In genomic region chr10:97426776-97427570, GRCh38 we compare ENCODE assay signal across 8 cellular contexts. TPM values are rescaled to one million over a fixed set of nuclear protein-coding genes. Genes with fewer than 3 reads are reported as not detected.
DNase-seq lines count a peak whose midpoint lies in the region; ATAC-seq and TF ChIP-seq lines count a peak whose summit lies in the region.

No MANE protein-coding gene starts in this region.

- intact Hi-C loops in breast epithelium (cut with DNase I; ENCODE audit: low total_unique reads) = no loop called here

- peak overlapping the region; percentile 82 to 100 (median 92) for H3K4me3 ChIP-seq in BLaER1 treated with 17β-estradiol and CSF1 and Interleukin-3, amounts not matched to agents 10 nM and 100 nM
- H3K4me3 ChIP-seq in breast epithelium = peak overlapping the region; percentile 78 to 95 (median 89)
- peak overlapping the region; percentile 85 for H3K4me3 ChIP-seq in urinary bladder (ENCODE audit: low read depth, low read length)

- DNase-seq in NAMALWA (ENCODE audit: low spot score) (peak; percentile 34), breast epithelium (ENCODE audit: low spot score in 2 of 2) (no peak), lung microvascular endothelial cell (ENCODE audit: low read depth in 2 of 2) (peak; percentile 19 to 42), anterior cingulate cortex (lab: John Stamatoyannopoulos, UW) (no peak)

- peak overlapping the region; percentile 89 to 97 (median 94) for H3K9ac ChIP-seq in BLaER1 treated with 17β-estradiol and CSF1 and Interleukin-3, amounts not matched to agents 10 nM and 100 nM

- peaks cover 33 to 55% (median 50%) of the 10 kb centered on the region in 11 experiments; a peak in 21 of 22 replicates for H4K20me1 ChIP-seq in BLaER1 treated with 17β-estradiol and CSF1 and Interleukin-3, amounts not matched to agents 10 nM and 100 nM

- H3K36me3 ChIP-seq in BLaER1 treated with 17β-estradiol and CSF1 and Interleukin-3, amounts not matched to agents 10 nM and 100 nM = peaks cover 38 to 53% (median 52%) of the 10 kb centered on the region in 11 experiments
- H3K36me3 ChIP-seq in breast epithelium (no peaks in the 10 kb centered on the region), urinary bladder (ENCODE audit: insufficient read depth) (peaks cover 3% of the 10 kb centered on the region)

- peak overlapping the region; percentile 61 to 96 (median 93) for H3K27ac ChIP-seq in BLaER1 treated with 17β-estradiol and CSF1 and Interleukin-3, amounts not matched to agents 10 nM and 100 nM
- H3K27ac ChIP-seq in breast epithelium = peak overlapping the region; percentile 88 to 91
- H3K27ac ChIP-seq in urinary bladder (ENCODE audit: low read depth) = no peak overlapping the region

- H3K27me3 ChIP-seq in BLaER1 treated with 17β-estradiol and CSF1 and Interleukin-3, amounts not matched to agents 10 nM and 100 nM = no peaks in the 10 kb centered on the region
- no peaks in the 10 kb centered on the region for H3K27me3 ChIP-seq in breast epithelium

- peak overlapping the region; percentile 87 to 100 (median 97) for H3K4me2 ChIP-seq in BLaER1 treated with 17β-estradiol and CSF1 and Interleukin-3, amounts not matched to agents 10 nM and 100 nM

- 7% methylated on average over 34 of the region's 34 CpGs for WGBS in urinary bladder

- TF ChIP-seq POLR2A in breast epithelium (IDR thresholded peaks at IDR 0.05) = no peak

- peaks cover 43 to 74% (median 68%) of the 10 kb centered on the region in 10 experiments for H3K4me1 ChIP-seq in BLaER1 treated with 17β-estradiol and CSF1 and Interleukin-3, amounts not matched to agents 10 nM and 100 nM
- H3K4me1 ChIP-seq in breast epithelium (peaks cover 0 to 13% of the 10 kb centered on the region in 2 donors), urinary bladder (ENCODE audit: insufficient read depth) (no peaks in the 10 kb centered on the region)

- no peak for ATAC-seq in HG02588 (IDR thresholded peaks at IDR 0.05; ENCODE audit: unreplicated experiment)
- no peak for ATAC-seq in GM18861 (IDR thresholded peaks at IDR 0.05; ENCODE audit: unreplicated experiment)

- no peaks in the 10 kb centered on the region; a peak in 1 of 22 replicates for H3K9me3 ChIP-seq in BLaER1 treated with 17β-estradiol and CSF1 and Interleukin-3, amounts not matched to agents 10 nM and 100 nM (replicated peaks in 1 of 11)
- H3K9me3 ChIP-seq in breast epithelium = no peaks in the 10 kb centered on the region

- no peak for TF ChIP-seq CTCF in breast epithelium (IDR thresholded peaks at IDR 0.05)

RNA-seq across cellular contexts. Expression of gene PGAM1, which starts 1.0 kb away (rescaled TPM):
- total RNA-seq in breast epithelium = 100 to 1,000 TPM; 162 to 182 (median 171) TPM
- total RNA-seq in lung microvascular endothelial cell = 209 and 215 TPM in 2 replicates
- total RNA-seq in urinary bladder = 109 TPM
- polyA plus RNA-seq in urinary bladder = 260 TPM

RNA-seq across cellular contexts. Expression of gene EXOSC1, which starts 18.8 kb away (rescaled TPM):
- total RNA-seq in breast epithelium = 10 to 100 TPM; 27.7 to 37.9 (median 36.7) TPM
- 20.6 and 23.1 TPM in 2 replicates for total RNA-seq in lung microvascular endothelial cell
- 25.4 TPM for total RNA-seq in urinary bladder
- 29.8 TPM for polyA plus RNA-seq in urinary bladder

RNA-seq across cellular contexts. Expression of gene ZDHHC16, which starts 19.0 kb away (rescaled TPM):
- total RNA-seq in breast epithelium (10 to 100 TPM; 21.6 to 53.1 (median 44.6) TPM), lung microvascular endothelial cell (21.6 and 26.2 TPM in 2 replicates), urinary bladder (23.2 TPM)
- 25.0 TPM for polyA plus RNA-seq in urinary bladder

RNA-seq across cellular contexts. Expression of gene RRP12, which starts 25.8 kb away (rescaled TPM):
- 10 to 100 TPM in 2 of 3 donors, 1 to 10 TPM in 1; 7.7 to 17.7 (median 15.7) TPM for total RNA-seq in breast epithelium
- 6.8 and 9.3 TPM in 2 replicates for total RNA-seq in lung microvascular endothelial cell
- total RNA-seq in urinary bladder = 14.0 TPM
- polyA plus RNA-seq in urinary bladder = 12.3 TPM

Comparison
In these comparisons a context has a peak if more than half of its experiments do, and no peak if none do; other contexts are left out.
1. DNase-seq: peak in NAMALWA (single experiment) and lung microvascular endothelial cell (2 of 2); none in breast epithelium (0 of 2) and anterior cingulate cortex (0 of 58).
2. Peak in every context shown above with its lines, with median percentiles within 50 percentile points of each other: H3K4me3 ChIP-seq.